In the genomic region with DNA sequence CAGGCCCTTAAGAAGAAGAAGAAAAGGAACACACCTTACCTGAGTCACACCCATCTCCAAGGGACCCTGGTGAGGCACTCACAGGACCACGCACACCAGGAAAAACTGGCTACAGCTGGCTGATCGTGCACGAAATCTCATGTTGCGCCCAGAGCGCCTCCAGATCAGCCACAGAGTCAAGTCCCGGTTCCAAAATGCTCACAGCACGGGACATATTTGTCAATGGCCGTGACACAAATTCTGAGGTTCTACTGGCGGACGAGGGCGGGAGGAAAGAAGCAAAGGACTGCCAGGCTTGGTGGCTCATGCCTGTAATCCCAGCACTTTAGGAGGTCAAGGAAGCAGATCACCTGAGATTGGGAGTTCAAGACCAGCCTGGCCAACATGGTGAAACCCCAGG, we compare ENCODE assay signal across 10 cellular contexts. TPM values are rescaled to one million over a fixed set of nuclear protein-coding genes. Genes with fewer than 3 reads are reported as not detected.
DNase-seq lines count a peak whose midpoint lies in the region; ATAC-seq, FAIRE-seq and TF ChIP-seq lines count a peak whose summit lies in the region.
"Had no signal": no experiment of that assay in that cellular context is flagged by ENCODE, and none has a peak within 500 bp of the region (broad histone marks: within the 10 kb centered on the region; RNA-seq: fewer than 3 reads in every experiment).

No MANE protein-coding gene starts in this region.

- peaks cover 52% of the 10 kb centered on the region for H3K4me1 Mint-ChIP-seq in mesothelial cell of epicardium

- H3K36me3 ChIP-seq in gastroesophageal sphincter, result peaks cover 0 to 6% of the 10 kb centered on the region in 2 donors

- WGBS in A549 (ENCODE audit: missing lambda C conversion rate), result 90% methylated on average over 8 of the region's 11 CpGs
- WGBS in gastroesophageal sphincter (ENCODE audit: low coverage in 1 of 2), 2 donors, result 80 to 89% methylated on average over 1 to 7 of the region's 11 CpGs

- no peak for FAIRE-seq in A549 (lab: Jason Lieb, UNC)

- peak overlapping the region; percentile 35; the same call in 2 of the 3 replicates for H3K4me2 ChIP-seq in A549

- H3K27ac ChIP-seq in A549, result peak overlapping the region in 1 of 2 experiments; percentile 66; a peak in 2 of 6 replicates
- no peak overlapping the region for H3K27ac ChIP-seq in coronary artery
- peak overlapping the region in 2 of 4 donors; percentile 48 to 68 for H3K27ac ChIP-seq in gastroesophageal sphincter

- H3K27ac Mint-ChIP-seq in activated naive CD4-positive, alpha-beta T cell treated with anti-CD3 and anti-CD28 coated beads, Interleukin-2, amount 50 U/mL, for 72 hours, result peak overlapping the region; percentile 79 to 88
- H3K27ac Mint-ChIP-seq in mesothelial cell of epicardium, result peak overlapping the region; percentile 47

- H3K4me3 Mint-ChIP-seq in mesothelial cell of epicardium, result no peak overlapping the region

- H3K9me3 Mint-ChIP-seq in activated naive CD4-positive, alpha-beta T cell treated with anti-CD3 and anti-CD28 coated beads, Interleukin-2, amount 50 U/mL, for 72 hours, result no peaks in the 10 kb centered on the region
- H3K9me3 Mint-ChIP-seq in mesothelial cell of epicardium, result no peaks in the 10 kb centered on the region

- TF ChIP-seq POLR2A in A549 (IDR thresholded peaks at IDR 0.05; ENCODE audit: low read length), result no peak
- TF ChIP-seq POLR2A in gastroesophageal sphincter (IDR thresholded peaks at IDR 0.05), result no peak

- DNase-seq in A549 (ENCODE audit: low read depth in 1 of 2, low spot score in 1 of 2) (no peak), Daoy (ENCODE audit: low read depth) (peak; percentile 3), mesothelial cell of epicardium (ENCODE audit: low spot score in 2 of 2, unreplicated experiment in 2 of 2) (no peak), AML-193 (lab: John Stamatoyannopoulos, UW) (no peak), coronary artery (ENCODE audit: low spot score) (no peak)
- no peak for DNase-seq in activated naive CD4-positive, alpha-beta T cell treated with anti-CD3 and anti-CD28 coated beads, Interleukin-2, amount 50 U/mL, for 72 hours (ENCODE audit: low spot score in 2 of 2)
- DNase-seq: HCEC 1CT, NCI-H446 had no signal

- TF ChIP-seq EP300 in A549 (IDR thresholded peaks at IDR 0.05) (no peak), gastroesophageal sphincter (IDR thresholded peaks at IDR 0.05) (no peak)

- H3K4me1 ChIP-seq in A549 (peaks cover 62% of the 10 kb centered on the region), gastroesophageal sphincter (peaks cover 10 to 79% (median 57%) of the 10 kb centered on the region in 3 donors)

- POLR2A ChIA-PET in A549 (lab: Yijun Ruan, JAX), result no interaction called here

- no peaks in the 10 kb centered on the region for H3K27me3 Mint-ChIP-seq in mesothelial cell of epicardium (ENCODE audit: low read depth)

- ATAC-seq in A549, result no peak
- no peak for ATAC-seq in activated naive CD4-positive, alpha-beta T cell treated with anti-CD3 and anti-CD28 coated beads, Interleukin-2, amount 50 U/mL, for 72 hours
- no peak for ATAC-seq in gastroesophageal sphincter
- no peak for ATAC-seq in HG02610 (IDR thresholded peaks at IDR 0.05; ENCODE audit: unreplicated experiment)

- CTCF ChIA-PET in A549 (lab: Yijun Ruan, JAX), result interaction anchor here (1.5 to 4.4 kb wide), 3 partner anchors 9 to 26 kb away, joined by 6 to 19 read pairs (median 9); no protein-coding TSS in a partner anchor

- peaks cover 0 to 4% of the 10 kb centered on the region in 2 donors for H3K36me3 Mint-ChIP-seq in activated naive CD4-positive, alpha-beta T cell treated with anti-CD3 and anti-CD28 coated beads, Interleukin-2, amount 50 U/mL, for 72 hours
- H3K36me3 Mint-ChIP-seq in mesothelial cell of epicardium, result no peaks in the 10 kb centered on the region

- no peaks in the 10 kb centered on the region for H3K27me3 ChIP-seq in gastroesophageal sphincter

- no peaks in the 10 kb centered on the region for H3K9me3 ChIP-seq in A549
- no peaks in the 10 kb centered on the region for H3K9me3 ChIP-seq in gastroesophageal sphincter

- no peak for TF ChIP-seq RAD21 in A549 (conservative IDR thresholded peaks at IDR 0.05 in 1 of 2, IDR thresholded peaks at IDR 0.05 in 1 of 2)

- no peak overlapping the region for H3K4me3 ChIP-seq in A549
- H3K4me3 ChIP-seq in coronary artery, result no peak overlapping the region
- no peak overlapping the region for H3K4me3 ChIP-seq in gastroesophageal sphincter

- TF ChIP-seq CTCF in A549 (IDR thresholded peaks at IDR 0.05) (no peak), mesothelial cell of epicardium (IDR thresholded peaks at IDR 0.05; ENCODE audit: unreplicated experiment) (no peak), coronary artery (IDR thresholded peaks at IDR 0.05) (no peak), gastroesophageal sphincter (IDR thresholded peaks at IDR 0.05) (no peak)

TF ChIP-seq in A549, 52 proteins besides CTCF, POLR2A, EP300 and RAD21:
- TF ChIP-seq EHMT2 (IDR thresholded peaks at IDR 0.05; ENCODE audit: low read depth) (no peak), ATOH8 (CRISPR knock-in tag; IDR thresholded peaks at IDR 0.05; ENCODE audit: low read depth) (no peak), JUNB (IDR thresholded peaks at IDR 0.05) (no peak)

RNA-seq across cellular contexts. Expression of gene SH3GL1, which starts 21.5 kb away (rescaled TPM):
- polyA plus RNA-seq in A549 (2011; rRNA removed) (18.2 and 20.1 TPM in 2 replicates), A549 (2017; fragmentation: RNase III; extraction: RNeasy Plus Mini Kit Qiagen cat#74134 plus additional on column Dnase treatment) (34.7 to 36.0 TPM (median 35.1 TPM) in 3 replicates)
- polyA plus RNA-seq in A549 (2012; cell fraction: cytosol; rRNA removed), result 61.4 and 83.2 TPM in 2 replicates
- polyA plus RNA-seq in A549 (2012; cell fraction: nucleus; rRNA removed), result 59.4 and 68.5 TPM in 2 replicates
- 9.7 and 18.8 TPM in 2 replicates for polyA minus RNA-seq in A549 (2011; rRNA and poly(A)+ RNA removed)
- 44.3 and 52.8 TPM in 2 replicates for total RNA-seq in Daoy (2014; rRNA removed; shearing (Covaris generic))
- 10 to 100 TPM; 40.9 to 53.4 TPM for total RNA-seq in activated naive CD4-positive, alpha-beta T cell treated with anti-CD3 and anti-CD28 coated beads, Interleukin-2, amount 50 U/mL, for 72 hours
- total RNA-seq in mesothelial cell of epicardium (89.9 to 91.7 TPM (median 90.1 TPM) in 3 replicates), gastroesophageal sphincter (10 to 100 TPM; 48.2 to 67.7 (median 53.0) TPM)

RNA-seq across cellular contexts. Expression of gene CHAF1A, which starts 23.6 kb away (rescaled TPM):
- polyA plus RNA-seq in A549 (2011; rRNA removed), result 11.7 and 15.6 TPM in 2 replicates
- 44.7 and 63.7 TPM in 2 replicates for polyA plus RNA-seq in A549 (2012; cell fraction: cytosol; rRNA removed)
- 92.1 and 129 TPM in 2 replicates for polyA plus RNA-seq in A549 (2012; cell fraction: nucleus; rRNA removed)
- 24.7 to 28.0 TPM (median 27.0 TPM) in 3 replicates for polyA plus RNA-seq in A549 (2017; fragmentation: RNase III; extraction: RNeasy Plus Mini Kit Qiagen cat#74134 plus additional on column Dnase treatment)
- 12.2 and 12.9 TPM in 2 replicates for polyA minus RNA-seq in A549 (2011; rRNA and poly(A)+ RNA removed)
- 39.7 and 55.8 TPM in 2 replicates for total RNA-seq in Daoy (2014; rRNA removed; shearing (Covaris generic))
- 10 to 100 TPM; 67.1 to 93.6 TPM for total RNA-seq in activated naive CD4-positive, alpha-beta T cell treated with anti-CD3 and anti-CD28 coated beads, Interleukin-2, amount 50 U/mL, for 72 hours
- total RNA-seq in mesothelial cell of epicardium, result 30.9 to 35.1 TPM (median 33.1 TPM) in 3 replicates
- 10 to 100 TPM in 1 of 4 donors, 1 to 10 TPM in 3; 2.4 to 11.9 (median 7.4) TPM for total RNA-seq in gastroesophageal sphincter

RNA-seq across cellular contexts. Expression of gene MPND, which starts 35.5 kb away (rescaled TPM):
- polyA plus RNA-seq in A549 (2011; rRNA removed) (3.5 and 4.0 TPM in 2 replicates), A549 (2017; fragmentation: RNase III; extraction: RNeasy Plus Mini Kit Qiagen cat#74134 plus additional on column Dnase treatment) (11.4 to 15.2 TPM (median 14.5 TPM) in 3 replicates)
- 7.7 and 8.5 TPM in 2 replicates for polyA plus RNA-seq in A549 (2012; cell fraction: cytosol; rRNA removed)
- polyA plus RNA-seq in A549 (2012; cell fraction: nucleus; rRNA removed), result 8.4 and 9.9 TPM in 2 replicates
- polyA minus RNA-seq in A549 (2011; rRNA and poly(A)+ RNA removed), result 3.9 and 8.5 TPM in 2 replicates
- 0.95 and 2.5 TPM in 2 replicates for total RNA-seq in Daoy (2014; rRNA removed; shearing (Covaris generic))
- total RNA-seq in activated naive CD4-positive, alpha-beta T cell treated with anti-CD3 and anti-CD28 coated beads, Interleukin-2, amount 50 U/mL, for 72 hours, result 10 to 100 TPM; 18.4 to 22.0 TPM
- total RNA-seq in mesothelial cell of epicardium (34.6 to 42.4 TPM (median 42.2 TPM) in 3 replicates), gastroesophageal sphincter (1 to 10 TPM; 4.7 to 7.5 (median 6.0) TPM)

RNA-seq across cellular contexts. Expression of gene STAP2, which starts 40.3 kb away (rescaled TPM):
- polyA plus RNA-seq in A549 (2011; rRNA removed), result 0.19 and 0.25 TPM in 2 replicates
- 0.14 and 0.19 TPM in 2 replicates for polyA plus RNA-seq in A549 (2012; cell fraction: cytosol; rRNA removed)
- polyA plus RNA-seq in A549 (2012; cell fraction: nucleus; rRNA removed), result 0.16 and 0.47 TPM in 2 replicates
- polyA plus RNA-seq in A549 (2017; fragmentation: RNase III; extraction: RNeasy Plus Mini Kit Qiagen cat#74134 plus additional on column Dnase treatment), result 0.29 TPM in 1 of 3 replicates, not detected in the others
- not detected in 2 replicates for polyA minus RNA-seq in A549 (2011; rRNA and poly(A)+ RNA removed)
- total RNA-seq in Daoy (2014; rRNA removed; shearing (Covaris generic)), result 28.9 and 35.7 TPM in 2 replicates
- total RNA-seq in activated naive CD4-positive, alpha-beta T cell treated with anti-CD3 and anti-CD28 coated beads, Interleukin-2, amount 50 U/mL, for 72 hours, result 10 to 100 TPM; 17.4 to 22.3 TPM
- 74.0 to 79.4 TPM (median 75.3 TPM) in 3 replicates for total RNA-seq in mesothelial cell of epicardium
- total RNA-seq in gastroesophageal sphincter, result 1 to 10 TPM in 3 of 4 donors, not detected in 1; 1.4 to 5.6 (median 4.9) TPM
